Comparison of ENCODE assay signal across 1 cellular context in the genomic region with DNA sequence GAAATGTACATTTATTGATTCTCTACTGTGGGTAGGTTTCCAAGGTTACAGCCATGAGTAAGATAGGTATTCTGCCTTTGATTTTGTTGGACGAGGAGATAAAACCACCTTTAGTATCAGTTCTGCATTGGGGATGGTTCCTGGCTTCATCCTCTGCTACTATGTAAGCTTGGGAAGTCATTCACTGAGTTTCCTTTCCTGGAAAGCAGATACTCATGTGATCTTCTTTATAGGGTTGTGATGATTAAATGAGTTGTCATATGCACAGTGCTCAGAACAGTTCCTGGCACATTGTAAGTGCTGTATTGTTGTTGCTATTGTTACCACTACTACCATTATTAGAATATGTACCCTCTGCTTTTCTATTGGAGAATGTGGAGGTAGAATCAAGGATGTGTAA.
A peak's percentile ranks its signal among the peaks of the same experiment; 100 is the strongest.
TF ChIP-seq lines count a peak whose summit lies in the region.

No MANE protein-coding gene starts in this region.

TF ChIP-seq in GM12878, 131 proteins besides CTCF, POLR2A, EP300 and RAD21:
- TF ChIP-seq RBBP5 (conservative IDR thresholded peaks at IDR 0.05) (no peak), ZSCAN29 (IDR thresholded peaks at IDR 0.05) (no peak), SPI1 (IDR thresholded peaks at IDR 0.05; ENCODE audit: borderline replicate concordance, insufficient read depth, low read depth, low read length) (peak; percentile 4; the same call in 1 of the 2 replicates), RCOR1 (conservative IDR thresholded peaks at IDR 0.05; ENCODE audit: low read depth, low read length) (no peak), POLR2AphosphoS5 (IDR thresholded peaks at IDR 0.05; ENCODE audit: low read length) (no peak)
- TF ChIP-seq, protein P1, sequence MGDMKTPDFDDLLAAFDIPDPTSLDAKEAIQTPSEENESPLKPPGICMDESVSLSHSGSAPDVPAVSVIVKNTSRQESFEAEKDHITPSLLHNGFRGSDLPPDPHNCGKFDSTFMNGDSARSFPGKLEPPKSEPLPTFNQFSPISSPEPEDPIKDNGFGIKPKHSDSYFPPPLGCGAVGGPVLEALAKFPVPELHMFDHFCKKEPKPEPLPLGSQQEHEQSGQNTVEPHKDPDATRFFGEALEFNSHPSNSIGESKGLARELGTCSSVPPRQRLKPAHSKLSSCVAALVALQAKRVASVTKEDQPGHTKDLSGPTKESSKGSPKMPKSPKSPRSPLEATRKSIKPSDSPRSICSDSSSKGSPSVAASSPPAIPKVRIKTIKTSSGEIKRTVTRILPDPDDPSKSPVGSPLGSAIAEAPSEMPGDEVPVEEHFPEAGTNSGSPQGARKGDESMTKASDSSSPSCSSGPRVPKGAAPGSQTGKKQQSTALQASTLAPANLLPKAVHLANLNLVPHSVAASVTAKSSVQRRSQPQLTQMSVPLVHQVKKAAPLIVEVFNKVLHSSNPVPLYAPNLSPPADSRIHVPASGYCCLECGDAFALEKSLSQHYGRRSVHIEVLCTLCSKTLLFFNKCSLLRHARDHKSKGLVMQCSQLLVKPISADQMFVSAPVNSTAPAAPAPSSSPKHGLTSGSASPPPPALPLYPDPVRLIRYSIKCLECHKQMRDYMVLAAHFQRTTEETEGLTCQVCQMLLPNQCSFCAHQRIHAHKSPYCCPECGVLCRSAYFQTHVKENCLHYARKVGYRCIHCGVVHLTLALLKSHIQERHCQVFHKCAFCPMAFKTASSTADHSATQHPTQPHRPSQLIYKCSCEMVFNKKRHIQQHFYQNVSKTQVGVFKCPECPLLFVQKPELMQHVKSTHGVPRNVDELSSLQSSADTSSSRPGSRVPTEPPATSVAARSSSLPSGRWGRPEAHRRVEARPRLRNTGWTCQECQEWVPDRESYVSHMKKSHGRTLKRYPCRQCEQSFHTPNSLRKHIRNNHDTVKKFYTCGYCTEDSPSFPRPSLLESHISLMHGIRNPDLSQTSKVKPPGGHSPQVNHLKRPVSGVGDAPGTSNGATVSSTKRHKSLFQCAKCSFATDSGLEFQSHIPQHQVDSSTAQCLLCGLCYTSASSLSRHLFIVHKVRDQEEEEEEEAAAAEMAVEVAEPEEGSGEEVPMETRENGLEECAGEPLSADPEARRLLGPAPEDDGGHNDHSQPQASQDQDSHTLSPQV (IDR thresholded peaks at IDR 0.05), result no peak
